In the genomic region with DNA sequence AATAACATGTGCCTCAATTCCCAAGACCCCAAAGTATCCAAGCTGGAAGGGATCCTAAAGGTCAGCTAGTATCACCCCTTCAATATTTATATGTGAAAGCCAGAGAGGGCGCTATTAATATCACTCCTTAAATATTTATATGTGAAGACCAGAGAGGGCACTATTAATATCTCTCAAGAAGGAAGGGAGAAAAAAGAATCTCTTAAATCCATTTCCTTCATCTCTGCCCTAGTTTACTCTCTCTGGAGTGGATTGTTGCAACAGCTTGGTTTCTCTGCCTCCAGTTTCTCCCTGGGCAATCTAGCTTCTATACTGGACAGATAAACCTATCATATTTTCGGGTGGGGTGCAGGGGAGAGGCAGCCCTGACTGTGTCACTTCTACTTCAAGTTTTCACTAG, we compare ENCODE assay signal across 18 cellular contexts. TPM values are rescaled to one million over a fixed set of nuclear protein-coding genes. Genes with fewer than 3 reads are reported as not detected.
DNase-seq lines count a peak whose midpoint lies in the region; ATAC-seq and TF ChIP-seq lines count a peak whose summit lies in the region.
"Had no signal": no experiment of that assay in that cellular context is flagged by ENCODE, and none has a peak within 500 bp of the region (broad histone marks: within the 10 kb centered on the region; RNA-seq: fewer than 3 reads in every experiment).

No MANE protein-coding gene starts in this region.

- H3K79me2 ChIP-seq in HCT116 (ENCODE audit: insufficient read depth, low read length) (no peaks in the 10 kb centered on the region), MM.1S (ENCODE audit: low read length) (no peaks in the 10 kb centered on the region)

- no peak overlapping the region for H3K9ac ChIP-seq in HCT116 (ENCODE audit: low read length)
- H3K9ac ChIP-seq in stomach smooth muscle (ENCODE audit: low read length in 2 of 2) = no peak overlapping the region
- no peak overlapping the region for H3K9ac ChIP-seq in MM.1S (ENCODE audit: low read length)

- 37% methylated on average over 2 of the region's 2 CpGs for WGBS in esophagus muscularis mucosa
- 46 to 77% methylated on average over 2 of the region's 2 CpGs for WGBS in lung, 2 donors

- H3K9me3 ChIP-seq in HCT116 (ENCODE audit: control insufficient read depth in 1 of 2, insufficient read depth in 1 of 2, low read depth in 1 of 2, low read length in 2 of 2) = no peaks in the 10 kb centered on the region
- H3K9me3 ChIP-seq in esophagus muscularis mucosa = no peaks in the 10 kb centered on the region
- no peaks in the 10 kb centered on the region for H3K9me3 ChIP-seq in lung (ENCODE audit: control insufficient read depth in 2 of 2, insufficient read depth in 1 of 2, low read length in 1 of 2)
- H3K9me3 ChIP-seq in stomach smooth muscle (ENCODE audit: control insufficient read depth in 2 of 2, low read length in 2 of 2) = no peaks in the 10 kb centered on the region
- no peaks in the 10 kb centered on the region for H3K9me3 ChIP-seq in MM.1S (replicated peaks; ENCODE audit: insufficient read depth, low read length)
- H3K9me3 ChIP-seq: spleen, testis had no signal

- H4K20me1 ChIP-seq in HCT116 (ENCODE audit: insufficient read depth) (no peaks in the 10 kb centered on the region), MM.1S (ENCODE audit: insufficient read depth, low read length) (no peaks in the 10 kb centered on the region)

- CTCF ChIA-PET in HCT116 (lab: Charles Lee) = no interaction called here

- no peak for DNase-seq in HCT116 (ENCODE audit: low read depth, low spot score)
- no peak for DNase-seq in esophagus muscularis mucosa (ENCODE audit: extremely low spot score)
- DNase-seq in lung (ENCODE audit: low spot score) = no peak
- no peak for DNase-seq in GOT3 (lab: John Stamatoyannopoulos, UW)
- DNase-seq in NCI-H345 treated with DMSO at 0.1 percent for 48 hours (lab: John Stamatoyannopoulos, UW; ENCODE audit: unreplicated experiment) = no peak
- no peak for DNase-seq in MM.1S
- DNase-seq: activated CD4-positive, alpha-beta T cell treated with anti-CD3 and anti-CD28 coated beads, Interleukin-2, amount 50 U/mL, for 1 hour; activated naive CD4-positive, alpha-beta T cell treated with Interleukin-2 at 50 U/mL for 16 hours; anterior cingulate cortex; CD4-positive, alpha-beta T cell; foreskin melanocyte; NCI-H187 treated with DMSO at 0.1 percent for 48 hours; spleen; T-cell had no signal

- H3K36me3 ChIP-seq in HCT116 (ENCODE audit: control insufficient read depth in 1 of 2, insufficient read depth in 2 of 2, low read length in 2 of 2) = no peaks in the 10 kb centered on the region
- H3K36me3 ChIP-seq in esophagus muscularis mucosa = no peaks in the 10 kb centered on the region
- H3K36me3 ChIP-seq in lung (ENCODE audit: control insufficient read depth in 2 of 2, insufficient read depth in 2 of 2, low read length in 2 of 2) = no peaks in the 10 kb centered on the region
- no peaks in the 10 kb centered on the region for H3K36me3 ChIP-seq in stomach smooth muscle (ENCODE audit: control insufficient read depth in 2 of 2, insufficient read depth in 2 of 2, low read length in 2 of 2)
- no peaks in the 10 kb centered on the region for H3K36me3 ChIP-seq in MM.1S (replicated peaks; ENCODE audit: insufficient read depth, low read length)
- H3K36me3 ChIP-seq: spleen had no signal

- TF ChIP-seq CTCF in HCT116 (IDR thresholded peaks at IDR 0.05 in 2 of 3, conservative IDR thresholded peaks at IDR 0.05 in 1 of 3; ENCODE audit: borderline replicate concordance in 1 of 3, insufficient read depth in 1 of 3, low read depth in 2 of 3, low read length in 2 of 3) (peak in 2 of 3 experiments; percentile 9 to 48; a peak in 1 of 6 replicates), esophagus muscularis mucosa (IDR thresholded peaks at IDR 0.05) (no peak), lung (IDR thresholded peaks at IDR 0.05; ENCODE audit: control extremely low read depth, extremely low read depth) (no peak), MM.1S (IDR thresholded peaks at IDR 0.05; ENCODE audit: low read length) (no peak)

- H3K9me2 ChIP-seq in HCT116 (ENCODE audit: insufficient read depth) (no peaks in the 10 kb centered on the region), MM.1S (replicated peaks; ENCODE audit: insufficient read depth, low read length) (no peaks in the 10 kb centered on the region)

- H3K27ac ChIP-seq in HCT116 (ENCODE audit: low read depth, low read length) (no peak overlapping the region), esophagus muscularis mucosa (replicated peaks in 1 of 4) (peak overlapping the region; percentile 62 to 76 (median 66)), lung (ENCODE audit: low read depth in 1 of 2, low read length in 1 of 2) (peak overlapping the region; percentile 20 to 66), stomach smooth muscle (ENCODE audit: low read length) (peak overlapping the region; percentile 49), MM.1S (ENCODE audit: low read length) (no peak overlapping the region)

- H3K4me3 ChIP-seq in HCT116 (replicated peaks in 1 of 2; ENCODE audit: low read depth in 1 of 2, low read length in 2 of 2) (no peak overlapping the region), esophagus muscularis mucosa (no peak overlapping the region), lung (no peak overlapping the region), stomach smooth muscle (ENCODE audit: low read length in 2 of 2) (peak overlapping the region in 1 of 2 donors; percentile 41), MM.1S (ENCODE audit: low read length) (no peak overlapping the region)
- H3K4me3 ChIP-seq: spleen, testis had no signal

- no peaks in the 10 kb centered on the region for H3K27me3 ChIP-seq in HCT116 (ENCODE audit: insufficient read depth, low read length)
- H3K27me3 ChIP-seq in esophagus muscularis mucosa = no peaks in the 10 kb centered on the region
- no peaks in the 10 kb centered on the region for H3K27me3 ChIP-seq in lung (ENCODE audit: control insufficient read depth, insufficient read depth)
- peaks cover 0 to 6% of the 10 kb centered on the region in 2 donors for H3K27me3 ChIP-seq in stomach smooth muscle (ENCODE audit: control insufficient read depth in 1 of 2, insufficient read depth in 2 of 2, low read length in 2 of 2)
- no peaks in the 10 kb centered on the region for H3K27me3 ChIP-seq in MM.1S (replicated peaks; ENCODE audit: insufficient read depth, low read length)
- H3K27me3 ChIP-seq: spleen, testis had no signal

- no peaks in the 10 kb centered on the region for H3F3A ChIP-seq in MM.1S (ENCODE audit: insufficient read depth, low read length)

- POLR2A ChIA-PET in HCT116 (lab: Charles Lee) = no interaction called here

- H3K4me1 ChIP-seq in HCT116 (ENCODE audit: control insufficient read depth in 1 of 2, insufficient read depth in 2 of 2, low read length in 2 of 2) (peaks cover 0 to 9% of the 10 kb centered on the region in 2 experiments; a peak in 1 of 4 replicates), esophagus muscularis mucosa (peaks cover 14 to 18% (median 18%) of the 10 kb centered on the region in 4 donors), lung (ENCODE audit: control insufficient read depth in 2 of 2, insufficient read depth in 2 of 2, low read length in 2 of 2) (peaks cover 0 to 10% of the 10 kb centered on the region in 2 donors), stomach smooth muscle (ENCODE audit: control insufficient read depth, insufficient read depth, low read length) (peaks cover 7% of the 10 kb centered on the region), MM.1S (ENCODE audit: low read length) (no peaks in the 10 kb centered on the region)
- H3K4me1 ChIP-seq: spleen had no signal

- BruUV-seq in HCT116 (replicated peaks; lab: Mats Ljungman, UMichigan) = no TSS peak

- H2AFZ ChIP-seq in HCT116 (ENCODE audit: low read depth, low read length, poor library complexity, severe bottlenecking) (no peak overlapping the region), MM.1S (ENCODE audit: low read length) (no peak overlapping the region)

- no peak overlapping the region for H3K4me2 ChIP-seq in HCT116 (ENCODE audit: low read length)
- H3K4me2 ChIP-seq in MM.1S (ENCODE audit: low read depth, low read length) = no peak overlapping the region

- RAD21 ChIA-PET in HCT116 (lab: Charles Lee; ENCODE audit: low non-redundant PET in 1 of 2, low total read pairs in 2 of 2, uncharacterized antibody in 2 of 2, unreplicated experiment in 2 of 2) = no interaction called here

- no peak for TF ChIP-seq EP300 in esophagus muscularis mucosa (IDR thresholded peaks at IDR 0.05)

- intact Hi-C loops in HCT116 (cut with micrococcal nuclease) = no loop called here
- intact Hi-C loops in esophagus muscularis mucosa (cut with DNase I) = no loop called here

- no peak for TF ChIP-seq POLR2A in HCT116 (IDR thresholded peaks at IDR 0.05; ENCODE audit: borderline replicate concordance, extremely low read depth, insufficient read depth, insufficient read length)
- no peak for TF ChIP-seq POLR2A in esophagus muscularis mucosa (IDR thresholded peaks at IDR 0.05; ENCODE audit: low read depth)

- TF ChIP-seq RAD21 in HCT116 (IDR thresholded peaks at IDR 0.05; ENCODE audit: low read depth) = 0 out of 2 replicates have a peak, but pooled peaks have one; percentile 4

- no peak for ATAC-seq in HCT116
- no peak for ATAC-seq in lung (ENCODE audit: insufficient read depth, low FRiP score)
- no peak for ATAC-seq in GM18909 (IDR thresholded peaks at IDR 0.05; ENCODE audit: poor library complexity, unreplicated experiment)
- ATAC-seq: HepG2, T-cell had no signal

TF ChIP-seq in HCT116, 20 proteins besides CTCF, POLR2A, EP300 and RAD21 (continues in another document):
- TF ChIP-seq CEBPB (IDR thresholded peaks at IDR 0.05; ENCODE audit: low read depth) = no peak

RNA-seq across cellular contexts. Expression of gene MSN, which starts 31.6 kb away (rescaled TPM):
- total RNA-seq in HCT116 (2021; ENCODE audit: unreplicated experiment) (119 TPM), esophagus muscularis mucosa (100 to 1,000 TPM; 206 to 311 (median 290) TPM), lung (100 to 1,000 TPM; 228 to 399 TPM)
- polyA plus RNA-seq in HCT116 (2012) = 120 and 125 TPM in 2 replicates
- polyA plus RNA-seq in lung = 100 to 1,000 TPM; 168 to 371 TPM
- total RNA-seq: HepG2 had no signal

Comparison
In these comparisons a context has a peak if more than half of its experiments do, and no peak if none do; other contexts are left out.
1. H3K27ac ChIP-seq: peak in esophagus muscularis mucosa (4 of 4), lung (2 of 2) and stomach smooth muscle (single experiment); none in HCT116 (single experiment) and MM.1S (single experiment).
2. CTCF ChIP-seq: peak in HCT116 (2 of 3); none in esophagus muscularis mucosa (0 of 3), lung (single experiment) and MM.1S (single experiment).